In the genomic region with DNA sequence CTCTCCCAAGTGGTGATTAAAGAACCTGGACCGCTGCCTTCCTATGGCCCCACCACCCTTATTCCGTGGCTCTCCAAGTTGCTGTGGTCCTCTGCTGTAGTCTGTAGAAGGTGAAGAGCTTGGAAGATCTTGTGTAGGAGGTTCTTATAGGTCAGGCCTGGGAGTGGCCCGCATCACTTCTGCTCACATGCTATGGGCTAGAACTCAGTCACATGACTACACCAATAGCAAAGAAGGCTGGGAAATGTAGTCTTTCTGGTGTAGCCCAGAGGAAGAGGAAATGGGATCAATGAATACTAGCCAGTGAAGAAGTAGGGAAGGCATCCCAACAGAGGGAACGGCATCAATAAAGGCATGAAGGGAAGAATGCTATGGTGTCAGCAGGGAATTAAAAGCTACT, we compare ENCODE assay signal across 20 cellular contexts. TPM values are rescaled to one million over a fixed set of nuclear protein-coding genes. Genes with fewer than 3 reads are reported as not detected.
DNase-seq lines count a peak whose midpoint lies in the region; ATAC-seq and TF ChIP-seq lines count a peak whose summit lies in the region.
"Had no signal": no experiment of that assay in that cellular context is flagged by ENCODE, and none has a peak within 500 bp of the region (broad histone marks: within the 10 kb centered on the region; RNA-seq: fewer than 3 reads in every experiment).

No MANE protein-coding gene starts in this region.

- H2BK12ac ChIP-seq in mesenchymal stem cell (ENCODE audit: low read length in 2 of 2): no peak overlapping the region

- H2BK5ac ChIP-seq in mesenchymal stem cell (ENCODE audit: low read depth, low read length, poor library complexity, severe bottlenecking): no peak overlapping the region

- H3K4me1 ChIP-seq in mesenchymal stem cell (ENCODE audit: control insufficient read depth, insufficient read depth, low read depth, low read length): peaks cover 3% of the 10 kb centered on the region
- H3K4me1 ChIP-seq: left ventricle myocardium inferior had no signal

- H3K18ac ChIP-seq in mesenchymal stem cell (ENCODE audit: low read depth in 1 of 2, low read length in 2 of 2): no peak overlapping the region

- H3K27ac ChIP-seq in CD4-positive, alpha-beta T cell (ENCODE audit: low read depth, low read length): no peak overlapping the region
- no peak overlapping the region for H3K27ac ChIP-seq in mesenchymal stem cell (ENCODE audit: low read length, poor library complexity, severe bottlenecking)
- H3K27ac ChIP-seq: left ventricle myocardium inferior, RWPE1 had no signal

- H2AK5ac ChIP-seq in mesenchymal stem cell (ENCODE audit: low read length, severe bottlenecking): peak overlapping the region; percentile 27

- ATAC-seq in CD4-positive, alpha-beta T cell (ENCODE audit: poor library complexity): peak; percentile 64
- ATAC-seq in HG02884 (IDR thresholded peaks at IDR 0.05; ENCODE audit: unreplicated experiment) (no peak), HG03139 (IDR thresholded peaks at IDR 0.05; ENCODE audit: unreplicated experiment) (no peak)
- ATAC-seq: T-helper 17 cell had no signal

- H3K36me3 ChIP-seq in mesenchymal stem cell (ENCODE audit: control insufficient read depth in 1 of 2, insufficient read depth in 2 of 2, low read depth in 1 of 2, low read length in 2 of 2): no peaks in the 10 kb centered on the region
- H3K36me3 ChIP-seq: left ventricle myocardium inferior had no signal

- no peaks in the 10 kb centered on the region for H3K9me3 ChIP-seq in CD4-positive, alpha-beta T cell (ENCODE audit: control insufficient read depth, low read length)
- H3K9me3 ChIP-seq in mesenchymal stem cell (ENCODE audit: control insufficient read depth, low read length): peaks cover 4% of the 10 kb centered on the region
- H3K9me3 ChIP-seq: left ventricle myocardium inferior had no signal

- no peak overlapping the region for H3K4me3 Mint-ChIP-seq in CD4-positive, alpha-beta T cell
- H3K4me3 Mint-ChIP-seq: dendritic cell treated with granulocyte-macrophage colony-stimulating factor and Interleukin-4, amounts not matched to agents 40 ng/mL and 50 ng/mL, for 4 days; IgD-negative memory B cell; T-helper 17 cell; type B pancreatic cell had no signal

- peak overlapping the region; percentile 62 for H3K27ac Mint-ChIP-seq in CD4-positive, alpha-beta T cell
- H3K27ac Mint-ChIP-seq: dendritic cell treated with granulocyte-macrophage colony-stimulating factor and Interleukin-4, amounts not matched to agents 40 ng/mL and 50 ng/mL, for 4 days; T-helper 17 cell; type B pancreatic cell had no signal

- H3K4me2 ChIP-seq in mesenchymal stem cell (ENCODE audit: low read length, poor library complexity, severe bottlenecking): no peak overlapping the region

- POLR2A ChIA-PET in CD4-positive, alpha-beta T cell (lab: Charles Lee): no interaction called here

- no peak overlapping the region for H4K8ac ChIP-seq in mesenchymal stem cell (ENCODE audit: low read length)

- H3K79me1 ChIP-seq in mesenchymal stem cell (replicated peaks; ENCODE audit: low read length, poor library complexity, severe bottlenecking): no peaks in the 10 kb centered on the region

- H3K4ac ChIP-seq in mesenchymal stem cell (ENCODE audit: low read depth in 1 of 2, low read length in 2 of 2): no peak overlapping the region

- no peaks in the 10 kb centered on the region for H3K27me3 ChIP-seq in CD4-positive, alpha-beta T cell (ENCODE audit: control insufficient read depth, insufficient read depth, low read length)
- no peaks in the 10 kb centered on the region for H3K27me3 ChIP-seq in mesenchymal stem cell (ENCODE audit: control insufficient read depth in 1 of 2, insufficient read depth in 1 of 2, low read length in 2 of 2)

- H3K9ac ChIP-seq in mesenchymal stem cell (ENCODE audit: low read length): no peak overlapping the region

- WGBS in mesenchymal stem cell: 63% methylated on average over 4 of the region's 4 CpGs

- H3K4me3 ChIP-seq in GM12865 (ENCODE audit: low read depth, low read length) (no peak overlapping the region), mesenchymal stem cell (ENCODE audit: insufficient read depth in 1 of 2, low read depth in 1 of 2, low read length in 2 of 2) (no peak overlapping the region)
- H3K4me3 ChIP-seq: left ventricle myocardium inferior had no signal

- CTCF ChIA-PET in CD4-positive, alpha-beta T cell (lab: Charles Lee): interaction anchor here (1.3 kb wide), 1 partner anchor 23 kb away, joined by 3 read pairs; no protein-coding TSS in a partner anchor

- no peak for DNase-seq in CD4-positive, alpha-beta T cell
- DNase-seq in GM12865 (ENCODE audit: low read depth): peak; percentile 13
- DNase-seq in SW480 (ENCODE audit: low spot score): peak; percentile 36
- DNase-seq in mesenchymal stem cell: no peak
- DNase-seq in LoVo (ENCODE audit: low spot score): no peak
- DNase-seq in GM19240 (ENCODE audit: insufficient read length, low spot score): no peak
- DNase-seq: activated CD4-positive, alpha-beta T cell treated with anti-CD3 and anti-CD28 coated beads, Interleukin-2, amount 50 U/mL, for 1 hour; activated effector memory CD4-positive, alpha-beta T cell treated with anti-CD3 and anti-CD28 coated beads, Interleukin-2, amount 50 U/mL, for 16 hours; C1 segment of cervical spinal cord; hippocampal formation; left ventricle myocardium inferior; NCI-H1694 treated with DMSO at 0.1 percent for 48 hours; stimulated activated CD4-positive, alpha-beta T cell treated with anti-CD3 and anti-CD28 coated beads, Interleukin-1b, Interleukin-23, amount 100 ng/mL, for 48 hours; T-helper 17 cell had no signal

- H2BK120ac ChIP-seq in mesenchymal stem cell (ENCODE audit: low read depth, low read length): no peak overlapping the region

- H3K36me3 Mint-ChIP-seq in CD4-positive, alpha-beta T cell (ENCODE audit: low read depth): no peaks in the 10 kb centered on the region
- H3K36me3 Mint-ChIP-seq: type B pancreatic cell had no signal

- no peaks in the 10 kb centered on the region for H3K27me3 Mint-ChIP-seq in CD4-positive, alpha-beta T cell
- H3K27me3 Mint-ChIP-seq: dendritic cell treated with granulocyte-macrophage colony-stimulating factor and Interleukin-4, amounts not matched to agents 40 ng/mL and 50 ng/mL, for 4 days; type B pancreatic cell had no signal

- no peak for TF ChIP-seq CTCF in CD4-positive, alpha-beta T cell (IDR thresholded peaks at IDR 0.05)
- TF ChIP-seq CTCF in GM12865 (IDR thresholded peaks at IDR 0.05; ENCODE audit: insufficient read depth, low read depth, low read length, missing control alignments): no peak

- no peak overlapping the region for H2BK15ac ChIP-seq in mesenchymal stem cell (ENCODE audit: low read depth, poor library complexity, severe bottlenecking)

- H3K9me3 Mint-ChIP-seq in CD4-positive, alpha-beta T cell: no peaks in the 10 kb centered on the region
- H3K9me3 Mint-ChIP-seq: IgD-negative memory B cell had no signal

- H2AFZ ChIP-seq in mesenchymal stem cell (ENCODE audit: low read depth, low read length): no peak overlapping the region

- H3K4me1 Mint-ChIP-seq in CD4-positive, alpha-beta T cell (ENCODE audit: low read depth): peaks cover 39% of the 10 kb centered on the region

- no peak overlapping the region for H4K91ac ChIP-seq in mesenchymal stem cell (ENCODE audit: low read length)

- no peak overlapping the region for H3K23ac ChIP-seq in mesenchymal stem cell (ENCODE audit: low read length in 2 of 2)

- H3K14ac ChIP-seq in mesenchymal stem cell (ENCODE audit: low read length in 2 of 2): no peak overlapping the region

- intact Hi-C loops in CD4-positive, alpha-beta T cell (cut with DNase I, micrococcal nuclease): no loop called here

RNA-seq across cellular contexts. Expression of gene AOAH, which starts 41.3 kb away (rescaled TPM):
- total RNA-seq in CD4-positive, alpha-beta T cell: 10 to 100 TPM; 27.5 to 30.3 TPM
- not detected for polyA plus RNA-seq in mesenchymal stem cell (2013, experiment 1 of 2)
- polyA plus RNA-seq in mesenchymal stem cell (2013, experiment 2 of 2): not detected

Comparison
In these comparisons a context has a peak if more than half of its experiments do, and no peak if none do; other contexts are left out.
1. DNase-seq: peak in GM12865 (single experiment) and SW480 (single experiment); none in CD4-positive, alpha-beta T cell (0 of 10), mesenchymal stem cell (single experiment), LoVo (single experiment) and GM19240 (single experiment).